8 cellular contexts compared by ENCODE assay signal in the genomic region with DNA sequence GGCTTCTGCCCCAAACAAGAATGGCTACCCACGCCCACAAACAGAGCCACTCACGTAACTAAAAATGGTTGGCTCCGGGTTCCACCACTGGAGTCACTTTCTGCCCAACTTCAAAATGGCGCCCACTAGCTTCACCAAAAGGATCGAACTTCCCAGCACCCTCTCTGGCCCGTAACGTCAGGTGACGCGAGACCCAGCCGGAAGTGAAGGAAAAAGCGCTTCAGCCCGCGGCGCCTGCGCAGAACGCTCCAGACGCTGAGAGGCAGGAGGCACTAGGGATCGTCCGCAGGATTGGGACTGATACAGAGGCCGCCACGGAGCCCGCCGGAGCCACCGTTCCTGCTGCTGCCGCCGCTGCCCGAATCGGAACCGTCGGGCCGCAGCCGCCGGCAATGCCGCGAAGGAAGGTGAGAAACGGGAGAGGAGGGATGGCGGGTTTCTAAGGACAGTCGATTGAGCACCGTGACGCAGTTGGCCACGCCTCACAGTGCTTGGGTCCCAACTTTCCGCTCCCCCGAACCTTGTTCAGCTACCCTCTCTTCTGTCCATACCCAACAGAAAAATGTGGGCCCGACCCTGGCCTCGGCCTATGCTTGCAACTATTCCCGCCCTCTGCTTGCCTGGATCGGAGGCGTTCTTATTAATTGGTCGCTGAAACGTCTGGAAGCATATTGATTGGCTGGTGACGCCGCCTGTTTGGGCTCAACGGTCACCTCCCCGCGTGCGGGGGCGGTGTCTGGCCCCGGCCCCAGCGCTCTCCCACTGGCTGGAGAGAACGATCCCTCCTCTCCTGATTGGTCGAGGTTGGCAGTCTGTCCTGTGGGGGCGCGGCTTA. TPM values are rescaled to one million over a fixed set of nuclear protein-coding genes. Genes with fewer than 3 reads are reported as not detected.
DNase-seq lines count a peak whose midpoint lies in the region; ATAC-seq, FAIRE-seq and TF ChIP-seq lines count a peak whose summit lies in the region.

A gene (plus strand): TSS at position 239 of the 835 bp plus-strand sequence. CDS start 154 bp downstream, at position 393.

- H3K27ac ChIP-seq in pancreas (peak within 1 kb of the TSS; percentile 98 to 100 (median 99)), tibial artery (peak within 1 kb of the TSS; percentile 93 to 94)

- peak; percentile 96 for FAIRE-seq in pancreas (lab: Jason Lieb, UNC)

- TF ChIP-seq CTCF in GM12875 (IDR thresholded peaks at IDR 0.05; ENCODE audit: borderline replicate concordance, insufficient read depth, low read depth, low read length): no peak
- TF ChIP-seq CTCF in pancreas (IDR thresholded peaks at IDR 0.05): no peak
- no peak for TF ChIP-seq CTCF in tibial artery (IDR thresholded peaks at IDR 0.05)

- intact Hi-C loops in Right ventricle myocardium superior (cut with DNase I) (no loop called here), pancreas (cut with DNase I) (no loop called here), tibial artery (cut with DNase I; ENCODE audit: low total_unique reads) (no loop called here)

- H3K4me3 ChIP-seq in GM12875 (ENCODE audit: low read depth, low read length) (peak within 1 kb of the TSS; percentile 89), adipocyte (ENCODE audit: low read length) (peak within 1 kb of the TSS; percentile 99), pancreas (peak within 1 kb of the TSS; percentile 80 to 99 (median 95)), tibial artery (peak within 1 kb of the TSS; percentile 71 to 76)

- H3K27me3 ChIP-seq in adipocyte (replicated peaks; ENCODE audit: control insufficient read depth, insufficient read depth, low read length) (no peaks in the 10 kb centered on the region), pancreas (no peaks in the 10 kb centered on the region), tibial artery (no peaks in the 10 kb centered on the region)

- no peaks in the 10 kb centered on the region for H3K9me3 ChIP-seq in adipocyte (ENCODE audit: control insufficient read depth, low read length)
- no peaks in the 10 kb centered on the region for H3K9me3 ChIP-seq in pancreas
- no peaks in the 10 kb centered on the region for H3K9me3 ChIP-seq in tibial artery

- H3K9ac ChIP-seq in adipocyte (ENCODE audit: low read length): peak within 1 kb of the TSS; percentile 100

- H3K36me3 ChIP-seq in adipocyte (ENCODE audit: control insufficient read depth, insufficient read depth, low read length, severe bottlenecking) (peaks cover 17% of the 10 kb centered on the region), pancreas (peaks cover 0 to 16% (median 4%) of the 10 kb centered on the region in 3 donors), tibial artery (peaks cover 6 to 21% (median 19%) of the 10 kb centered on the region in 3 donors)

- DNase-seq in NCI-H1436 (lab: John Stamatoyannopoulos, UW) (peak; percentile 100), T follicular helper cell (ENCODE audit: low read depth) (peak; percentile 98), adipocyte (ENCODE audit: low read depth) (peak; percentile 100), Right ventricle myocardium superior (peak; percentile 99), pancreas (peak; percentile 97 to 100 (median 99)), tibial artery (peak; percentile 99 to 100)

- peak; percentile 93 for ATAC-seq in HG02798 (IDR thresholded peaks at IDR 0.05; ENCODE audit: poor library complexity, unreplicated experiment)
- peak; percentile 94 for ATAC-seq in Right ventricle myocardium superior (ENCODE audit: poor library complexity)
- peak; percentile 90 to 96 (median 92) for ATAC-seq in pancreas

- H3K4me1 ChIP-seq in adipocyte (ENCODE audit: control insufficient read depth, insufficient read depth, low read length) (peaks cover 30% of the 10 kb centered on the region), pancreas (peaks cover 5 to 17% (median 13%) of the 10 kb centered on the region in 3 donors), tibial artery (peaks cover 0 to 63% (median 46%) of the 10 kb centered on the region in 4 donors)

- WGBS in pancreas, 2 donors: 0% methylated on average over 60 to 63 of the region's 63 CpGs

RNA-seq across cellular contexts. Expression of the gene that starts here (rescaled TPM):
- 42.5 TPM for total RNA-seq in Right ventricle myocardium superior
- 10 to 100 TPM; 18.9 to 31.5 (median 19.8) TPM for total RNA-seq in pancreas
- 10 to 100 TPM in 1 of 2 donors, 1 to 10 TPM in 1; 3.5 to 10.4 TPM for polyA plus RNA-seq in pancreas

Comparison
In these comparisons a context has a peak if more than half of its experiments do, and no peak if none do; other contexts are left out.
1. Peak in every context shown above with its lines: DNase-seq, ATAC-seq, H3K4me3 ChIP-seq and H3K27ac ChIP-seq.